16 cellular contexts compared by ENCODE assay signal in the genomic region with DNA sequence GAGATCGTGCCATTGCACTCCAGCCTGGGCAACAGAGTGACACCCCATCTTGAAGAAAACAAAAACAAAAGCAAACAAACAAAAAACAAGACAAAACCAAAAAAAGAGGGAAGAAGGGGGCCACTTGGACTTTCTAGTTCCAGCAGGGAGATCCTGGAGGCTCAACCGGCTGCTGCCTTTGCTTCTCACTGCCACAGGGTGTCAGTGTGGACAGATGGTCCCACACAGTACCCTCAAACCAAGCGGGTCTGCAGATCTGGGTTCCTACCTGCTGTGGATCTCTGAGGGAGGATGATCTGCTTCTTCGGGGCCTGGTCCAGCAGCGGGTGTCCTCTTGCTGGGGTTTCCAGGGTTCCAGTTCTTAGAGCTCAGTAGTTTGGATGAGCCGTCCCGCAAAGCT. TPM values are rescaled to one million over a fixed set of nuclear protein-coding genes. Genes with fewer than 3 reads are reported as not detected.
A peak's percentile ranks its signal among the peaks of the same experiment; 100 is the strongest.
DNase-seq lines count a peak whose midpoint lies in the region; ATAC-seq and TF ChIP-seq lines count a peak whose summit lies in the region.
"Not testable (repeated sequence)": the region's sequence is repeated elsewhere in the genome, so short reads cannot be mapped to it uniquely, and the experiment has no call there.
"Had no signal": no experiment of that assay in that cellular context is flagged by ENCODE, and none has a peak within 500 bp of the region (broad histone marks: within the 10 kb centered on the region; RNA-seq: fewer than 3 reads in every experiment).

No MANE protein-coding gene starts in this region.

- intact Hi-C loops in upper lobe of right lung (cut with DNase I) = not testable (repeated sequence)

- H3K4me1 ChIP-seq in MM.1S (ENCODE audit: low read length); adipocyte (ENCODE audit: control insufficient read depth, insufficient read depth, low read length); mesendoderm (ENCODE audit: control insufficient read depth, low read depth, low read length); upper lobe of right lung: not testable (repeated sequence)

- not testable (repeated sequence) for DNase-seq in GM10266 (ENCODE audit: extremely low spot score); MM.1S; fibroblast of the aortic adventitia (ENCODE audit: low read depth); upper lobe of right lung
- peak; percentile 14 for DNase-seq in adipocyte (ENCODE audit: low read depth)
- peak; percentile 26 for DNase-seq in mesendoderm

- H3K27me3 ChIP-seq in MM.1S (replicated peaks; ENCODE audit: insufficient read depth, low read length); adipocyte (replicated peaks; ENCODE audit: control insufficient read depth, insufficient read depth, low read length); mesendoderm (ENCODE audit: insufficient read depth, low read length, poor library complexity); upper lobe of right lung: not testable (repeated sequence)

- not testable (repeated sequence) for H4K20me1 ChIP-seq in MM.1S (ENCODE audit: insufficient read depth, low read length)

- peak; percentile 14 for TF ChIP-seq CTCF in GM10266 (IDR thresholded peaks at IDR 0.05; ENCODE audit: control insufficient read depth, insufficient read depth, low read depth, missing control alignments)
- not testable (repeated sequence) for TF ChIP-seq CTCF in MM.1S (IDR thresholded peaks at IDR 0.05; ENCODE audit: low read length); upper lobe of right lung (IDR thresholded peaks at IDR 0.05)
- peak; percentile 28 for TF ChIP-seq CTCF in fibroblast of the aortic adventitia (IDR thresholded peaks at IDR 0.05; ENCODE audit: insufficient read depth, low read length)

- not testable (repeated sequence) for H3K56ac ChIP-seq in mesendoderm (ENCODE audit: low read length)

- H4K8ac ChIP-seq in mesendoderm (ENCODE audit: low read depth, low read length) = not testable (repeated sequence)

- H3K79me2 ChIP-seq in MM.1S (ENCODE audit: low read length); mesendoderm (ENCODE audit: control insufficient read depth, insufficient read depth, low read length): not testable (repeated sequence)

- H3K9ac ChIP-seq in MM.1S (ENCODE audit: low read length); adipocyte (ENCODE audit: low read length); mesendoderm (ENCODE audit: low read length): not testable (repeated sequence)

- H2BK5ac ChIP-seq in mesendoderm (ENCODE audit: low read length) = not testable (repeated sequence)

- H3F3A ChIP-seq in MM.1S (ENCODE audit: insufficient read depth, low read length) = not testable (repeated sequence)

- not testable (repeated sequence) for H2BK120ac ChIP-seq in mesendoderm (ENCODE audit: low read depth, low read length)

- ATAC-seq in upper lobe of right lung = peak; percentile 28

- not testable (repeated sequence) for H3K4me2 ChIP-seq in MM.1S (ENCODE audit: low read depth, low read length); mesendoderm (ENCODE audit: low read length)

- H3K4me3 ChIP-seq in MM.1S (ENCODE audit: low read length); adipocyte (ENCODE audit: low read length); fibroblast of the aortic adventitia (ENCODE audit: low read depth, low read length); mesendoderm (ENCODE audit: low read length); upper lobe of right lung: not testable (repeated sequence)

- not testable (repeated sequence) for H3K36me3 ChIP-seq in MM.1S (replicated peaks; ENCODE audit: insufficient read depth, low read length); adipocyte (ENCODE audit: control insufficient read depth, insufficient read depth, low read length, severe bottlenecking); mesendoderm (ENCODE audit: control insufficient read depth, insufficient read depth, low read length); upper lobe of right lung

- 0 out of 2 replicates have a peak overlapping the region, but pooled peaks have one; percentile 48 for H2AFZ ChIP-seq in MM.1S (ENCODE audit: low read length)

- not testable (repeated sequence) for H2AK5ac ChIP-seq in mesendoderm (ENCODE audit: low read length)

- WGBS in mesendoderm (ENCODE audit: extremely low coverage, insufficient coverage, low lambda C conversion rate) = no CpG with 5 or more reads among the region's 7 CpGs

- H3K18ac ChIP-seq in mesendoderm (ENCODE audit: low read length) = not testable (repeated sequence)

- not testable (repeated sequence) for H3K23ac ChIP-seq in mesendoderm (ENCODE audit: low read length)

- not testable (repeated sequence) for H3K27ac ChIP-seq in MM.1S (ENCODE audit: low read length); mesendoderm (ENCODE audit: low read depth, low read length); upper lobe of right lung

- H2BK15ac ChIP-seq in mesendoderm (replicated peaks; ENCODE audit: low read depth) = not testable (repeated sequence)

- not testable (repeated sequence) for H3K9me3 ChIP-seq in MM.1S (replicated peaks; ENCODE audit: insufficient read depth, low read length); adipocyte (ENCODE audit: control insufficient read depth, low read length); upper lobe of right lung

- not testable (repeated sequence) for H3K9me2 ChIP-seq in MM.1S (replicated peaks; ENCODE audit: insufficient read depth, low read length)

- not testable (repeated sequence) for H4K5ac ChIP-seq in mesendoderm (ENCODE audit: low read length)

- not testable (repeated sequence) for H3K4ac ChIP-seq in mesendoderm (ENCODE audit: low read depth, low read length)

- H3K79me1 ChIP-seq in mesendoderm (ENCODE audit: low read length) = not testable (repeated sequence)

RNA-seq across cellular contexts. Expression of gene CSH2, which starts 6.9 kb away (rescaled TPM):
- total RNA-seq in fibroblast of the aortic adventitia (ENCODE audit: low replicate concordance) (not detected in 2 replicates), upper lobe of right lung (not detected)
- polyA plus RNA-seq in mesendoderm (2013, experiment 1 of 2) = 1.3 TPM
- polyA plus RNA-seq in mesendoderm (2013, experiment 2 of 2) = 1.7 TPM
- total RNA-seq: activated CD8-positive, alpha-beta T cell treated with anti-CD3 and anti-CD28 coated beads, Interleukin-2, amount 10 ng/mL, durations not matched to agents 7 days and 5 days; activated naive CD4-positive, alpha-beta T cell treated with anti-CD3 and anti-CD28 coated beads for 36 hours; aorta; heart right ventricle; lung microvascular endothelial cell; ovary; transverse colon had no signal
- polyA plus RNA-seq: aorta; BJ; heart right ventricle; naive thymus-derived CD4-positive, alpha-beta T cell; ovary; SK-N-SH had no signal

RNA-seq across cellular contexts. Expression of gene GH2, which starts 15.1 kb away (rescaled TPM):
- total RNA-seq in fibroblast of the aortic adventitia (ENCODE audit: low replicate concordance) = not detected in 2 replicates
- 1.4 TPM for polyA plus RNA-seq in mesendoderm (2013, experiment 1 of 2)
- polyA plus RNA-seq in mesendoderm (2013, experiment 2 of 2) = 1.6 TPM
- total RNA-seq in upper lobe of right lung = not detected
- total RNA-seq: activated CD8-positive, alpha-beta T cell treated with anti-CD3 and anti-CD28 coated beads, Interleukin-2, amount 10 ng/mL, durations not matched to agents 7 days and 5 days; activated naive CD4-positive, alpha-beta T cell treated with anti-CD3 and anti-CD28 coated beads for 36 hours; aorta; heart right ventricle; lung microvascular endothelial cell; naive thymus-derived CD4-positive, alpha-beta T cell; ovary; transverse colon had no signal
- polyA plus RNA-seq: aorta; BJ; heart right ventricle; naive thymus-derived CD4-positive, alpha-beta T cell; ovary; SK-N-SH had no signal

RNA-seq across cellular contexts. Expression of gene SMARCD2, which starts 24.1 kb away (rescaled TPM):
- total RNA-seq in fibroblast of the aortic adventitia (ENCODE audit: low replicate concordance) = 33.9 and 50.1 TPM in 2 replicates
- 39.6 TPM for polyA plus RNA-seq in mesendoderm (2013, experiment 1 of 2)
- 40.6 TPM for polyA plus RNA-seq in mesendoderm (2013, experiment 2 of 2)
- total RNA-seq in upper lobe of right lung = 74.6 TPM

RNA-seq across cellular contexts. Expression of gene CSH1, which starts 29.7 kb away (rescaled TPM):
- total RNA-seq in fibroblast of the aortic adventitia (ENCODE audit: low replicate concordance) (not detected in 2 replicates), upper lobe of right lung (not detected)
- polyA plus RNA-seq in mesendoderm (2013, experiment 1 of 2) = 1.9 TPM
- 1.9 TPM for polyA plus RNA-seq in mesendoderm (2013, experiment 2 of 2)
- total RNA-seq: activated CD8-positive, alpha-beta T cell treated with anti-CD3 and anti-CD28 coated beads, Interleukin-2, amount 10 ng/mL, durations not matched to agents 7 days and 5 days; activated naive CD4-positive, alpha-beta T cell treated with anti-CD3 and anti-CD28 coated beads for 36 hours; aorta; heart right ventricle; lung microvascular endothelial cell; ovary; transverse colon had no signal
- polyA plus RNA-seq: aorta; BJ; heart right ventricle; naive thymus-derived CD4-positive, alpha-beta T cell; ovary; SK-N-SH had no signal

RNA-seq across cellular contexts. Expression of gene FTSJ3, which starts 39.2 kb away (rescaled TPM):
- 39.8 and 80.7 TPM in 2 replicates for total RNA-seq in fibroblast of the aortic adventitia (ENCODE audit: low replicate concordance)
- 52.0 TPM for polyA plus RNA-seq in mesendoderm (2013, experiment 1 of 2)
- polyA plus RNA-seq in mesendoderm (2013, experiment 2 of 2) = 50.6 TPM
- total RNA-seq in upper lobe of right lung = 39.4 TPM
